In the genomic region with DNA sequence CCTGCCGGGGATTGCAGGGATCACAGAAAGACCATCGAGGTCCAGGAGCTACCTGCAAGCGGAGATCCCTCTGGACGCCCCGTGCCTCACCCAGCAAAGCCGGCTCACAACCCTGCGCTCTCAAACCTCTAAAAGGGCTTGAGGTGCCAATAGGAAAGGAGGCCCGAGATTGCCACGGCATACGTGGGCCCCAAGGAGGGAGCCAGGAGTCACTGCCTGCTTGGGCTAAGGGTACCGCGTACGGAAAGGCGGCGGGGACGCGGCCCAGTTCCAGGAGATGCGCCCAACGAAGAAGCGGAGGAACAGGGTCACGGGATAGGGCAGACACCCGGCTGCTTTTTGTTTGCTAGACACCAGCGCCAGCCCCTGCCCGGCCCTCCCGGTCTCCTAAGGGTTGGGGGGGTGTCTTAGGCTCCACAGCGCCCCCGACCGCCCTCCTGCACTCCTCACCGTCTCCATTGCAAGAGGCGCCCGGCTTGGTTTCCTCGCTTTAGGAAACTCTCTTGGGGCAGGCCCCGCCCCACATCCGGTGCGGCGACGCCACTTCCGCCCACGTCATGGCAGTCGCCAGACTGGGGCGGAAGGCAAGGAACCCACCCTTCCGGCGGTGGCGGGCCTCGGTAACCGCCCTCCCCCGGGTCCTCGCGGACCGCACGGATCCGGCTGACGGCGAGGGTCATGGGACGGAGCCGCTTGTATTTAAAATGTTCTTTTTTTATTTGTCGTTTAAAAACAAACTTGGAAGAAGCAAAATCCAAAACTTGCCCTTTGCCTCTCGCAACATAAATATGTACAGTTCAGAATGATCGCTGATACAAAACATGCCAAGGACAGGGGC, we compare ENCODE assay signal across 8 cellular contexts. TPM values are rescaled to one million over a fixed set of nuclear protein-coding genes. Genes with fewer than 3 reads are reported as not detected.
DNase-seq lines count a peak whose midpoint lies in the region; ATAC-seq and TF ChIP-seq lines count a peak whose summit lies in the region.

A gene (minus strand): TSS at position 495 of the 838 bp plus-strand sequence. CDS start 36 bp downstream, at position 459.

- BruUV-seq in Panc1 (replicated peaks; lab: Mats Ljungman, UMichigan) = no TSS peak

- H3K27me3 Mint-ChIP-seq in activated T-cell treated with anti-CD3 and anti-CD28 coated beads, Interleukin-2, amount 50 U/mL, for 4 hours (ENCODE audit: low read depth) = no peaks in the 10 kb centered on the region

- H3K9me3 ChIP-seq in DND-41 (ENCODE audit: insufficient read depth, low read length, severe bottlenecking) = no peaks in the 10 kb centered on the region
- no peaks in the 10 kb centered on the region for H3K9me3 ChIP-seq in Panc1 (ENCODE audit: control insufficient read depth, insufficient read depth, low read depth, low read length)
- H3K9me3 ChIP-seq in muscle layer of duodenum (ENCODE audit: control insufficient read depth in 1 of 2, low read length in 2 of 2) = no peaks in the 10 kb centered on the region

- in situ Hi-C loops in Panc1 (cut with HindIII; ENCODE audit: low pct_unique_long_range_greater_than_20kb, low sequenced_read_pairs) = no loop called here

- peak within 1 kb of the TSS; percentile 92 for H3K4me3 Mint-ChIP-seq in activated T-cell treated with anti-CD3 and anti-CD28 coated beads, Interleukin-2, amount 50 U/mL, for 4 hours

- TF ChIP-seq CTCF in DND-41 (IDR thresholded peaks at IDR 0.05; ENCODE audit: borderline replicate concordance, extremely low read depth, low read length, poor library complexity, severe bottlenecking) = peak; percentile 76
- TF ChIP-seq CTCF in KMS-11 (conservative IDR thresholded peaks at IDR 0.05; ENCODE audit: low read depth, low read length) = peak; percentile 48
- TF ChIP-seq CTCF in Panc1 (IDR thresholded peaks at IDR 0.05) = peak; percentile 78

- H3K4me2 ChIP-seq in DND-41 (ENCODE audit: insufficient read depth, low read length) = peak within 1 kb of the TSS; percentile 91
- peak within 1 kb of the TSS; percentile 82 for H3K4me2 ChIP-seq in KMS-11

- peaks cover 29% of the 10 kb centered on the region for H3K36me3 ChIP-seq in DND-41 (ENCODE audit: insufficient read depth, low read length)
- H3K36me3 ChIP-seq in KMS-11 (ENCODE audit: insufficient read depth) = no peaks in the 10 kb centered on the region
- H3K36me3 ChIP-seq in Panc1 (ENCODE audit: control insufficient read depth, insufficient read depth, low read length) = peaks cover 10% of the 10 kb centered on the region
- peaks cover 22 to 26% of the 10 kb centered on the region in 2 donors for H3K36me3 ChIP-seq in muscle layer of duodenum (ENCODE audit: control insufficient read depth in 1 of 2, insufficient read depth in 2 of 2, low read length in 2 of 2)

- no peaks in the 10 kb centered on the region for H3K27me3 ChIP-seq in DND-41 (ENCODE audit: insufficient read depth, low read length, poor library complexity)
- H3K27me3 ChIP-seq in KMS-11 (ENCODE audit: insufficient read depth, low read depth) = no peaks in the 10 kb centered on the region
- no peaks in the 10 kb centered on the region for H3K27me3 ChIP-seq in Panc1 (ENCODE audit: control insufficient read depth, insufficient read depth, low read length)
- no peaks in the 10 kb centered on the region for H3K27me3 ChIP-seq in muscle layer of duodenum (ENCODE audit: low read depth, low read length)

- ATAC-seq in DND-41 (ENCODE audit: insufficient read depth, low read depth) (peak; percentile 85), GM21737 (IDR thresholded peaks at IDR 0.05; ENCODE audit: unreplicated experiment) (peak; percentile 81), Panc1 (peak; percentile 95), esophagus mucosa (peak; percentile 94)
- peak; percentile 90 to 93 for ATAC-seq in activated T-cell treated with anti-CD3 and anti-CD28 coated beads, Interleukin-2, amount 50 U/mL, for 4 hours

- H3K9me3 Mint-ChIP-seq in activated T-cell treated with anti-CD3 and anti-CD28 coated beads, Interleukin-2, amount 50 U/mL, for 4 hours = no peaks in the 10 kb centered on the region

- H3K79me2 ChIP-seq in DND-41 (ENCODE audit: insufficient read depth, low read length) (peaks cover 38% of the 10 kb centered on the region), KMS-11 (ENCODE audit: insufficient read depth, low read depth) (peaks cover 11% of the 10 kb centered on the region)

- H4K20me1 ChIP-seq in DND-41 (ENCODE audit: insufficient read depth, low read length) (no peaks in the 10 kb centered on the region), KMS-11 (ENCODE audit: insufficient read depth) (no peaks in the 10 kb centered on the region)

- peaks cover 20% of the 10 kb centered on the region for H3K36me3 Mint-ChIP-seq in activated T-cell treated with anti-CD3 and anti-CD28 coated beads, Interleukin-2, amount 50 U/mL, for 4 hours (ENCODE audit: insufficient read depth)

- DNase-seq in DND-41 (peak; percentile 97), Panc1 (ENCODE audit: low read depth, low spot score) (peak; percentile 75)
- peak; percentile 93 for DNase-seq in activated T-cell treated with anti-CD3 and anti-CD28 coated beads, Interleukin-2, amount 50 U/mL, for 4 hours
- peak; percentile 92 to 95 for DNase-seq in stimulated activated CD8-positive, alpha-beta memory T cell treated with anti-CD3 and anti-CD28 coated beads, Interleukin-7, amount 100 ng/mL, for 4 hours (ENCODE audit: low read depth in 2 of 2)

- H3K4me1 ChIP-seq in DND-41 (ENCODE audit: insufficient read depth, low read length) = peaks cover 30% of the 10 kb centered on the region
- peaks cover 24% of the 10 kb centered on the region for H3K4me1 ChIP-seq in KMS-11 (ENCODE audit: low read depth, poor library complexity, severe bottlenecking)
- peaks cover 15% of the 10 kb centered on the region for H3K4me1 ChIP-seq in Panc1 (ENCODE audit: control insufficient read depth, insufficient read depth, low read length)
- peaks cover 0 to 15% of the 10 kb centered on the region in 2 donors for H3K4me1 ChIP-seq in muscle layer of duodenum (ENCODE audit: control insufficient read depth in 1 of 2, insufficient read depth in 2 of 2, low read length in 2 of 2)

- peaks cover 36% of the 10 kb centered on the region for H3K4me1 Mint-ChIP-seq in activated T-cell treated with anti-CD3 and anti-CD28 coated beads, Interleukin-2, amount 50 U/mL, for 4 hours (ENCODE audit: low read depth)

- peak within 1 kb of the TSS; percentile 70 for H3K9ac ChIP-seq in DND-41 (ENCODE audit: low read depth, low read length)
- H3K9ac ChIP-seq in KMS-11 = peak within 1 kb of the TSS; percentile 73

- H2AFZ ChIP-seq in DND-41 (ENCODE audit: low read depth, low read length) = peak within 1 kb of the TSS; percentile 85
- peak within 1 kb of the TSS; percentile 22; the same call in 1 of the 2 replicates for H2AFZ ChIP-seq in KMS-11 (ENCODE audit: low read depth)

- CTCF ChIA-PET in Panc1 (lab: Charles Lee) = no interaction called here

- peak within 1 kb of the TSS; percentile 94 for H3K27ac ChIP-seq in DND-41 (ENCODE audit: low read length)
- peak within 1 kb of the TSS; percentile 82 for H3K27ac ChIP-seq in KMS-11
- peak within 1 kb of the TSS; percentile 90 for H3K27ac ChIP-seq in Panc1 (ENCODE audit: low read length)
- H3K27ac ChIP-seq in muscle layer of duodenum (ENCODE audit: low read length) = peak within 1 kb of the TSS; percentile 100

- POLR2A ChIA-PET in Panc1 (lab: Charles Lee) = no interaction called here

- peak within 1 kb of the TSS; percentile 36 to 66 for H3K4me3 ChIP-seq in DND-41 (ENCODE audit: low read depth in 1 of 2, low read length in 2 of 2)
- peak within 1 kb of the TSS; percentile 39 for H3K4me3 ChIP-seq in KMS-11 (IDR thresholded peaks at IDR 0.05; ENCODE audit: insufficient read depth, low read depth, low read length)
- H3K4me3 ChIP-seq in Panc1 (ENCODE audit: low read depth in 2 of 2, low read length in 2 of 2) = peak within 1 kb of the TSS; percentile 96 to 98
- H3K4me3 ChIP-seq in muscle layer of duodenum (ENCODE audit: low read depth in 1 of 2, low read length in 2 of 2) = peak within 1 kb of the TSS; percentile 87 to 92

- intact Hi-C loops in Panc1 (cut with micrococcal nuclease; ENCODE audit: unreplicated experiment) = no loop called here

RNA-seq across cellular contexts. Expression of the gene that starts here (rescaled TPM):
- total RNA-seq in Panc1 (2021; ENCODE audit: unreplicated experiment) = 57.3 TPM
- polyA plus RNA-seq in Panc1 (2012; ENCODE audit: insufficient read length) = 55.5 TPM
- 10 to 100 TPM; 68.1 to 70.6 (median 68.4) TPM for total RNA-seq in activated T-cell treated with anti-CD3 and anti-CD28 coated beads, Interleukin-2, amount 50 U/mL, for 4 hours
- 52.8 TPM for total RNA-seq in esophagus mucosa

Comparison
In these comparisons a context has a peak if more than half of its experiments do, and no peak if none do; other contexts are left out.
1. Peak in every context shown above with its lines: DNase-seq, ATAC-seq, H3K4me3 ChIP-seq and H3K27ac ChIP-seq.
2. H3K4me3 ChIP-seq: peak in every context shown above with its lines; median percentile 97 in Panc1; 90 in muscle layer of duodenum; 51 in DND-41; 39 in KMS-11.